ENCODE assay signal across 8 cellular contexts in genomic region chr15:48330855-48331795, GRCh38. TPM values are rescaled to one million over a fixed set of nuclear protein-coding genes. Genes with fewer than 3 reads are reported as not detected.
DNase-seq lines count a peak whose midpoint lies in the region; ATAC-seq and TF ChIP-seq lines count a peak whose summit lies in the region.

Gene DUT, plus strand, starts transcription at chr15:48331429. Its CDS starts 87 bp downstream, at chr15:48331516.

- peak within 1 kb of the TSS; percentile 91 to 100 (median 100) for H3K27ac Mint-ChIP-seq in CD8-positive, alpha-beta memory T cell

- no peaks in the 10 kb centered on the region for H3K36me3 ChIP-seq in CD8-positive, alpha-beta memory T cell (ENCODE audit: insufficient read depth, low read length)
- H3K36me3 ChIP-seq in OCI-LY3 (replicated peaks; ENCODE audit: low read depth, low read length), result peaks cover 35% of the 10 kb centered on the region
- H3K36me3 ChIP-seq in mucosa of stomach (ENCODE audit: control insufficient read depth, insufficient read depth, low read length), result no peaks in the 10 kb centered on the region

- ATAC-seq in GM19397 (IDR thresholded peaks at IDR 0.05; ENCODE audit: unreplicated experiment) (peak; percentile 90), HG03565 (IDR thresholded peaks at IDR 0.05; ENCODE audit: unreplicated experiment) (peak; percentile 71)

- peaks cover 57% of the 10 kb centered on the region for H3K79me2 ChIP-seq in OCI-LY3 (ENCODE audit: low read length)

- peak within 1 kb of the TSS; percentile 85 for H3K4me2 ChIP-seq in OCI-LY3 (ENCODE audit: low read length)

- CTCF ChIA-PET in CD8-positive, alpha-beta memory T cell (lab: Charles Lee), result interaction anchor here (0.7 to 1.0 kb wide), 2 partner anchors 45 to 712 kb away, joined by 3 read pairs; no protein-coding TSS in a partner anchor

- H3K9ac ChIP-seq in OCI-LY3 (ENCODE audit: low read length) (peak within 1 kb of the TSS; percentile 97), mucosa of stomach (ENCODE audit: low read length) (peak within 1 kb of the TSS; percentile 81)

- H3K4me1 Mint-ChIP-seq in CD8-positive, alpha-beta memory T cell, result peaks cover 27 to 33% (median 27%) of the 10 kb centered on the region in 3 donors

- H3K27me3 ChIP-seq in CD8-positive, alpha-beta memory T cell (ENCODE audit: insufficient read depth, low read length, poor library complexity, severe bottlenecking), result no peaks in the 10 kb centered on the region
- no peaks in the 10 kb centered on the region for H3K27me3 ChIP-seq in OCI-LY3 (ENCODE audit: low read depth, low read length)
- H3K27me3 ChIP-seq in mucosa of stomach (ENCODE audit: control insufficient read depth, insufficient read depth, low read length), result no peaks in the 10 kb centered on the region

- peaks cover 8% of the 10 kb centered on the region for H3K4me1 ChIP-seq in CD8-positive, alpha-beta memory T cell (ENCODE audit: insufficient read depth, low read length)
- H3K4me1 ChIP-seq in OCI-LY3 (ENCODE audit: low read length), result peaks cover 33% of the 10 kb centered on the region
- H3K4me1 ChIP-seq in mucosa of stomach (ENCODE audit: control insufficient read depth, insufficient read depth, low read length), result peaks cover 7% of the 10 kb centered on the region

- no peaks in the 10 kb centered on the region for H3K9me3 ChIP-seq in CD8-positive, alpha-beta memory T cell (ENCODE audit: low read length)
- H3K9me3 ChIP-seq in OCI-LY3 (ENCODE audit: insufficient read depth, low read length) (no peaks in the 10 kb centered on the region), mucosa of stomach (ENCODE audit: control insufficient read depth, low read length) (no peaks in the 10 kb centered on the region)

- POLR2A ChIA-PET in CD8-positive, alpha-beta memory T cell (lab: Charles Lee), result interaction anchor here (0.6 kb wide), 1 partner anchor 715 kb away, joined by 3 read pairs; no protein-coding TSS in a partner anchor

- DNase-seq in CD8-positive, alpha-beta memory T cell, result peak; percentile 66 to 87 (median 84)
- peak; percentile 75 for DNase-seq in activated T-cell treated with anti-CD3 and anti-CD28 coated beads for 48 hours (ENCODE audit: low read depth)
- peak; percentile 84 to 89 for DNase-seq in erythroblast (lab: John Stamatoyannopoulos, UW)
- peak; percentile 58 for DNase-seq in stimulated activated CD8-positive, alpha-beta memory T cell treated with anti-CD3 and anti-CD28 coated beads, Interleukin-7, amount 100 ng/mL, for 24 hours (ENCODE audit: low read depth)

- peak; percentile 88 for TF ChIP-seq POLR2A in erythroblast (IDR thresholded peaks at IDR 0.05; ENCODE audit: low read length)

- H3K27me3 Mint-ChIP-seq in CD8-positive, alpha-beta memory T cell, result no peaks in the 10 kb centered on the region

- H2AFZ ChIP-seq in OCI-LY3 (ENCODE audit: low read depth, low read length), result peak within 1 kb of the TSS; percentile 55

- H3K9me3 Mint-ChIP-seq in CD8-positive, alpha-beta memory T cell, result no peaks in the 10 kb centered on the region

- peak; percentile 17; the same call in 1 of the 2 replicates for TF ChIP-seq CTCF in OCI-LY3 (IDR thresholded peaks at IDR 0.05; ENCODE audit: low read depth, low read length)

- H4K20me1 ChIP-seq in OCI-LY3 (ENCODE audit: insufficient read depth, low read length), result peaks cover 23% of the 10 kb centered on the region; the same call in 1 of the 2 replicates

- H3K4me3 ChIP-seq in CD8-positive, alpha-beta memory T cell (ENCODE audit: low read length), result peak within 1 kb of the TSS; percentile 76
- H3K4me3 ChIP-seq in OCI-LY3 (ENCODE audit: low read length) (peak within 1 kb of the TSS; percentile 95), mucosa of stomach (ENCODE audit: low read length) (peak within 1 kb of the TSS; percentile 88)

- peaks cover 0 to 32% (median 8%) of the 10 kb centered on the region in 3 donors for H3K36me3 Mint-ChIP-seq in CD8-positive, alpha-beta memory T cell

- peak within 1 kb of the TSS; percentile 85 for H3K27ac ChIP-seq in CD8-positive, alpha-beta memory T cell (ENCODE audit: low read depth, low read length)
- peak within 1 kb of the TSS; percentile 82 for H3K27ac ChIP-seq in OCI-LY3 (ENCODE audit: low read length)

- H3K4me3 Mint-ChIP-seq in CD8-positive, alpha-beta memory T cell, result peak within 1 kb of the TSS; percentile 95 to 100 (median 99)

RNA-seq across cellular contexts. Expression of gene DUT, which starts in this region (rescaled TPM):
- 100 to 1,000 TPM; 397 to 413 TPM for total RNA-seq in CD8-positive, alpha-beta memory T cell
- 136 TPM for polyA plus RNA-seq in CD8-positive, alpha-beta memory T cell

Comparison
In these comparisons a context has a peak if more than half of its experiments do, and no peak if none do; other contexts are left out.
1. Peak in every context shown above with its lines: DNase-seq, ATAC-seq, H3K4me3 ChIP-seq and H3K27ac ChIP-seq.